Comparison of ENCODE assay signal across 1 cellular context in the genomic region with DNA sequence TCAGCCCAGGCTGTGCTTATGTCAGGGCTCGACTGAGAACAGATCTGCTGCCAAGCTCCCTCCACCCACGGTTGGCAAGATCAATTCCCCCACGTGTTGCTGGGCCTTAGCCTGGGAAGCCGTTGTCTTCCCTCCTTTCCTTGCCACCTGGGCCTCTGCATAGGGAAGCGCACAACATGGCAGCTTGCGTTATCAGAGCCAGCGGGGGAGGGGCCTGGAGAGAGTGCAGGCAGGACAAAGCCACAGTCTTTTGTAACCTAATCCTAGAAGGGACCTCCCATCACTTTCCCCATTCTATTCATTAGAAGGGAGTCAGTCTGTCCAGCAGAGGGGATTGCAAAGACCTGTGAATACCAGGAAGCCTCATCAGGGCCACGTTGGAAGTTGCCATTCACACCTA.
A peak's percentile ranks its signal among the peaks of the same experiment; 100 is the strongest.
TF ChIP-seq lines count a peak whose summit lies in the region.

No MANE protein-coding gene starts in this region.

TF ChIP-seq in H1, 55 proteins besides CTCF, POLR2A, EP300 and RAD21:
- TF ChIP-seq, protein P1, sequence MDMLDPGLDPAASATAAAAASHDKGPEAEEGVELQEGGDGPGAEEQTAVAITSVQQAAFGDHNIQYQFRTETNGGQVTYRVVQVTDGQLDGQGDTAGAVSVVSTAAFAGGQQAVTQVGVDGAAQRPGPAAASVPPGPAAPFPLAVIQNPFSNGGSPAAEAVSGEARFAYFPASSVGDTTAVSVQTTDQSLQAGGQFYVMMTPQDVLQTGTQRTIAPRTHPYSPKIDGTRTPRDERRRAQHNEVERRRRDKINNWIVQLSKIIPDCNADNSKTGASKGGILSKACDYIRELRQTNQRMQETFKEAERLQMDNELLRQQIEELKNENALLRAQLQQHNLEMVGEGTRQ (IDR thresholded peaks at IDR 0.05; ENCODE audit: low read length): no peak
- TF ChIP-seq POLR2AphosphoS5 (IDR thresholded peaks at IDR 0.05; ENCODE audit: low read depth, low read length) (no peak), RBBP5 (IDR thresholded peaks at IDR 0.05; ENCODE audit: borderline replicate concordance, low read depth, low read length) (no peak), CTBP2 (IDR thresholded peaks at IDR 0.05; ENCODE audit: borderline replicate concordance, insufficient read depth, insufficient read length, low read length) (peak; percentile 75), SP1 (IDR thresholded peaks at IDR 0.05; ENCODE audit: low read depth, low read length) (0 out of 2 replicates have a peak, but pooled peaks have one; percentile 35), CHD2 (IDR thresholded peaks at IDR 0.05; ENCODE audit: low read length) (no peak), TBP (IDR thresholded peaks at IDR 0.05; ENCODE audit: low read depth, low read length) (no peak), BCL11A (IDR thresholded peaks at IDR 0.05; ENCODE audit: low read depth in 2 of 2, low read length in 2 of 2) (no peak), YY1 (IDR thresholded peaks at IDR 0.05; ENCODE audit: low read depth, low read length) (peak; percentile 79), ASH2L (IDR thresholded peaks at IDR 0.05; ENCODE audit: low read length) (peak; percentile 51)
- TF ChIP-seq, protein P2, sequence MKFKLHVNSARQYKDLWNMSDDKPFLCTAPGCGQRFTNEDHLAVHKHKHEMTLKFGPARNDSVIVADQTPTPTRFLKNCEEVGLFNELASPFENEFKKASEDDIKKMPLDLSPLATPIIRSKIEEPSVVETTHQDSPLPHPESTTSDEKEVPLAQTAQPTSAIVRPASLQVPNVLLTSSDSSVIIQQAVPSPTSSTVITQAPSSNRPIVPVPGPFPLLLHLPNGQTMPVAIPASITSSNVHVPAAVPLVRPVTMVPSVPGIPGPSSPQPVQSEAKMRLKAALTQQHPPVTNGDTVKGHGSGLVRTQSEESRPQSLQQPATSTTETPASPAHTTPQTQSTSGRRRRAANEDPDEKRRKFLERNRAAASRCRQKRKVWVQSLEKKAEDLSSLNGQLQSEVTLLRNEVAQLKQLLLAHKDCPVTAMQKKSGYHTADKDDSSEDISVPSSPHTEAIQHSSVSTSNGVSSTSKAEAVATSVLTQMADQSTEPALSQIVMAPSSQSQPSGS (IDR thresholded peaks at IDR 0.05; ENCODE audit: low read length): peak; percentile 34; the same call in 1 of the 2 replicates
- TF ChIP-seq, protein P3, sequence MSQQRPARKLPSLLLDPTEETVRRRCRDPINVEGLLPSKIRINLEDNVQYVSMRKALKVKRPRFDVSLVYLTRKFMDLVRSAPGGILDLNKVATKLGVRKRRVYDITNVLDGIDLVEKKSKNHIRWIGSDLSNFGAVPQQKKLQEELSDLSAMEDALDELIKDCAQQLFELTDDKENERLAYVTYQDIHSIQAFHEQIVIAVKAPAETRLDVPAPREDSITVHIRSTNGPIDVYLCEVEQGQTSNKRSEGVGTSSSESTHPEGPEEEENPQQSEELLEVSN (IDR thresholded peaks at IDR 0.05): peak; percentile 97
- TF ChIP-seq, protein P4, sequence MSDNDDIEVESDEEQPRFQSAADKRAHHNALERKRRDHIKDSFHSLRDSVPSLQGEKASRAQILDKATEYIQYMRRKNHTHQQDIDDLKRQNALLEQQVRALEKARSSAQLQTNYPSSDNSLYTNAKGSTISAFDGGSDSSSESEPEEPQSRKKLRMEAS (IDR thresholded peaks at IDR 0.05): peak; percentile 94
TF ChIP-seq in H1: peak in this region for 7.
